In the genomic region with DNA sequence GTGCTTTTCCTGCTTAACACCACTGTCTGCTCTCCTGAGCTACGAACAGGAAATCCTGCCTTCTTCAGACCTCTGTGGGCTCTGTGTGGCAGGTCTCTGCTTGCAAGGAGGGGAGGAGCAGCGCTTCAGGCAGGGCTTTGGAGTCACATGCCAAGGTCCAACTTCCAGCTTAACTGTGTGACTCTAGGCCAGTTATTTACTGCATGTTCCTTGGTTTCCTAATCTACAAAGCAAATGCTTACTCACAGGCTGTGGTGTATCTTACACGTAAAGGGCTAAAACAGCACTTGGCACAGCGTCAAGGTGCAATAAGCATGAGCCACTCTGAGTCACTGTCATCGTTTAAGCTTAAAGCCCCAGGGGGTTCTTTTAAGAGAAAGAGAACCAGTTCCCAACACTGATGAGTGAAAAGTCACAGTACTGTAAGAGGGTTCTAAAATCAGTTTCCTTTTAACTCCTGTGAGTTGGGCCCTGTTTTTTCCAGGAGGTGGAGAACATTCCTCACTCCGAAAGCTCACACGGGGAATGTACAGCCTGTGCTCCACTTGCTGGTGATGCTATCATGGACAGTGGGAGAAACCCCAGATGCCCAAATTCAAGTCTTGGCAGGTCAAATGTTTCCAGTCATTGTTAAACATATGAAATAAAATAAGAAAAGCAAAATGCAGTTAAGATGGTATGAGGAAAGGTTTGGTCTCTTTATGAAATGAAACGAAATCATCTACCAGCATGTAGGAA, we compare ENCODE assay signal across 1 cellular context.
A peak's percentile ranks its signal among the peaks of the same experiment; 100 is the strongest.
TF ChIP-seq lines count a peak whose summit lies in the region.

No MANE protein-coding gene starts in this region.

TF ChIP-seq in GM12878, 131 proteins besides CTCF, POLR2A, EP300 and RAD21 (continued from another document):
- TF ChIP-seq, protein P1, sequence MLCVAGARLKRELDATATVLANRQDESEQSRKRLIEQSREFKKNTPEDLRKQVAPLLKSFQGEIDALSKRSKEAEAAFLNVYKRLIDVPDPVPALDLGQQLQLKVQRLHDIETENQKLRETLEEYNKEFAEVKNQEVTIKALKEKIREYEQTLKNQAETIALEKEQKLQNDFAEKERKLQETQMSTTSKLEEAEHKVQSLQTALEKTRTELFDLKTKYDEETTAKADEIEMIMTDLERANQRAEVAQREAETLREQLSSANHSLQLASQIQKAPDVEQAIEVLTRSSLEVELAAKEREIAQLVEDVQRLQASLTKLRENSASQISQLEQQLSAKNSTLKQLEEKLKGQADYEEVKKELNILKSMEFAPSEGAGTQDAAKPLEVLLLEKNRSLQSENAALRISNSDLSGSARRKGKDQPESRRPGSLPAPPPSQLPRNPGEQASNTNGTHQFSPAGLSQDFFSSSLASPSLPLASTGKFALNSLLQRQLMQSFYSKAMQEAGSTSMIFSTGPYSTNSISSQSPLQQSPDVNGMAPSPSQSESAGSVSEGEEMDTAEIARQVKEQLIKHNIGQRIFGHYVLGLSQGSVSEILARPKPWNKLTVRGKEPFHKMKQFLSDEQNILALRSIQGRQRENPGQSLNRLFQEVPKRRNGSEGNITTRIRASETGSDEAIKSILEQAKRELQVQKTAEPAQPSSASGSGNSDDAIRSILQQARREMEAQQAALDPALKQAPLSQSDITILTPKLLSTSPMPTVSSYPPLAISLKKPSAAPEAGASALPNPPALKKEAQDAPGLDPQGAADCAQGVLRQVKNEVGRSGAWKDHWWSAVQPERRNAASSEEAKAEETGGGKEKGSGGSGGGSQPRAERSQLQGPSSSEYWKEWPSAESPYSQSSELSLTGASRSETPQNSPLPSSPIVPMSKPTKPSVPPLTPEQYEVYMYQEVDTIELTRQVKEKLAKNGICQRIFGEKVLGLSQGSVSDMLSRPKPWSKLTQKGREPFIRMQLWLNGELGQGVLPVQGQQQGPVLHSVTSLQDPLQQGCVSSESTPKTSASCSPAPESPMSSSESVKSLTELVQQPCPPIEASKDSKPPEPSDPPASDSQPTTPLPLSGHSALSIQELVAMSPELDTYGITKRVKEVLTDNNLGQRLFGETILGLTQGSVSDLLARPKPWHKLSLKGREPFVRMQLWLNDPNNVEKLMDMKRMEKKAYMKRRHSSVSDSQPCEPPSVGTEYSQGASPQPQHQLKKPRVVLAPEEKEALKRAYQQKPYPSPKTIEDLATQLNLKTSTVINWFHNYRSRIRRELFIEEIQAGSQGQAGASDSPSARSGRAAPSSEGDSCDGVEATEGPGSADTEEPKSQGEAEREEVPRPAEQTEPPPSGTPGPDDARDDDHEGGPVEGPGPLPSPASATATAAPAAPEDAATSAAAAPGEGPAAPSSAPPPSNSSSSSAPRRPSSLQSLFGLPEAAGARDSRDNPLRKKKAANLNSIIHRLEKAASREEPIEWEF (IDR thresholded peaks at IDR 0.05; ENCODE audit: insufficient replicate concordance, low read depth, low read length), result no peak
- TF ChIP-seq STAT1 (conservative IDR thresholded peaks at IDR 0.05) (no peak), RCOR1 (conservative IDR thresholded peaks at IDR 0.05; ENCODE audit: low read depth, low read length) (no peak), POLR2AphosphoS2 (IDR thresholded peaks at IDR 0.05; ENCODE audit: low read depth, low read length) (no peak), RELA (IDR thresholded peaks at IDR 0.05; ENCODE audit: borderline replicate concordance, partially characterized antibody) (no peak), STAT3 (IDR thresholded peaks at IDR 0.05; ENCODE audit: low read depth, low read length) (no peak), BACH1 (IDR thresholded peaks at IDR 0.05; ENCODE audit: borderline replicate concordance) (no peak), HCFC1 (IDR thresholded peaks at IDR 0.05; ENCODE audit: low read length) (no peak), HDGF (IDR thresholded peaks at IDR 0.05) (0 out of 2 replicates have a peak, but pooled peaks have one; percentile 29), GABPA (IDR thresholded peaks at IDR 0.05; ENCODE audit: low read depth) (no peak), BMI1 (IDR thresholded peaks at IDR 0.05; ENCODE audit: borderline replicate concordance) (no peak), ZBED1 (IDR thresholded peaks at IDR 0.05; ENCODE audit: borderline replicate concordance) (0 out of 2 replicates have a peak, but pooled peaks have one; percentile 33)
- TF ChIP-seq, protein P2, sequence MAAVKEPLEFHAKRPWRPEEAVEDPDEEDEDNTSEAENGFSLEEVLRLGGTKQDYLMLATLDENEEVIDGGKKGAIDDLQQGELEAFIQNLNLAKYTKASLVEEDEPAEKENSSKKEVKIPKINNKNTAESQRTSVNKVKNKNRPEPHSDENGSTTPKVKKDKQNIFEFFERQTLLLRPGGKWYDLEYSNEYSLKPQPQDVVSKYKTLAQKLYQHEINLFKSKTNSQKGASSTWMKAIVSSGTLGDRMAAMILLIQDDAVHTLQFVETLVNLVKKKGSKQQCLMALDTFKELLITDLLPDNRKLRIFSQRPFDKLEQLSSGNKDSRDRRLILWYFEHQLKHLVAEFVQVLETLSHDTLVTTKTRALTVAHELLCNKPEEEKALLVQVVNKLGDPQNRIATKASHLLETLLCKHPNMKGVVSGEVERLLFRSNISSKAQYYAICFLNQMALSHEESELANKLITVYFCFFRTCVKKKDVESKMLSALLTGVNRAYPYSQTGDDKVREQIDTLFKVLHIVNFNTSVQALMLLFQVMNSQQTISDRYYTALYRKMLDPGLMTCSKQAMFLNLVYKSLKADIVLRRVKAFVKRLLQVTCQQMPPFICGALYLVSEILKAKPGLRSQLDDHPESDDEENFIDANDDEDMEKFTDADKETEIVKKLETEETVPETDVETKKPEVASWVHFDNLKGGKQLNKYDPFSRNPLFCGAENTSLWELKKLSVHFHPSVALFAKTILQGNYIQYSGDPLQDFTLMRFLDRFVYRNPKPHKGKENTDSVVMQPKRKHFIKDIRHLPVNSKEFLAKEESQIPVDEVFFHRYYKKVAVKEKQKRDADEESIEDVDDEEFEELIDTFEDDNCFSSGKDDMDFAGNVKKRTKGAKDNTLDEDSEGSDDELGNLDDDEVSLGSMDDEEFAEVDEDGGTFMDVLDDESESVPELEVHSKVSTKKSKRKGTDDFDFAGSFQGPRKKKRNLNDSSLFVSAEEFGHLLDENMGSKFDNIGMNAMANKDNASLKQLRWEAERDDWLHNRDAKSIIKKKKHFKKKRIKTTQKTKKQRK (IDR thresholded peaks at IDR 0.05; ENCODE audit: low read depth, low read length), result no peak
- TF ChIP-seq, protein P3, sequence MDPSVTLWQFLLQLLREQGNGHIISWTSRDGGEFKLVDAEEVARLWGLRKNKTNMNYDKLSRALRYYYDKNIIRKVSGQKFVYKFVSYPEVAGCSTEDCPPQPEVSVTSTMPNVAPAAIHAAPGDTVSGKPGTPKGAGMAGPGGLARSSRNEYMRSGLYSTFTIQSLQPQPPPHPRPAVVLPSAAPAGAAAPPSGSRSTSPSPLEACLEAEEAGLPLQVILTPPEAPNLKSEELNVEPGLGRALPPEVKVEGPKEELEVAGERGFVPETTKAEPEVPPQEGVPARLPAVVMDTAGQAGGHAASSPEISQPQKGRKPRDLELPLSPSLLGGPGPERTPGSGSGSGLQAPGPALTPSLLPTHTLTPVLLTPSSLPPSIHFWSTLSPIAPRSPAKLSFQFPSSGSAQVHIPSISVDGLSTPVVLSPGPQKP (IDR thresholded peaks at IDR 0.05; ENCODE audit: low read depth, low read length), result no peak
